In genomic region chr12:112125250-112125999, GRCh38 we compare ENCODE assay signal across 1 cellular context.
TF ChIP-seq lines count a peak whose summit lies in the region.

TSS of gene TRAFD1 (plus strand) at chr12:112125560. CDS start at chr12:112130523, 4,963 bp downstream.

TF ChIP-seq in HEK293, 187 proteins besides CTCF, POLR2A, EP300 and RAD21 (continued from another document and continues in another):
- TF ChIP-seq ZBTB44 (tag by site-specific recombination; IDR thresholded peaks at IDR 0.05): no peak
- no peak for TF ChIP-seq PRDM2 (tag by site-specific recombination; IDR thresholded peaks at IDR 0.05; ENCODE audit: borderline replicate concordance)
- peak; percentile 28; the same call in 1 of the 2 replicates for TF ChIP-seq ZBTB7A (tag by site-specific recombination; IDR thresholded peaks at IDR 0.05; ENCODE audit: low read depth)
- peak; percentile 42; the same call in 1 of the 2 replicates for TF ChIP-seq WT1 (tag by site-specific recombination; IDR thresholded peaks at IDR 0.05)
- TF ChIP-seq SCRT1 (tag by site-specific recombination; IDR thresholded peaks at IDR 0.05; ENCODE audit: borderline replicate concordance): peak; percentile 84
- no peak for TF ChIP-seq ZNF529 (tag by site-specific recombination; IDR thresholded peaks at IDR 0.05; ENCODE audit: insufficient replicate concordance)
- no peak for TF ChIP-seq OSR2 (tag by site-specific recombination; IDR thresholded peaks at IDR 0.05)
- peak; percentile 89 for TF ChIP-seq KLF9 (tag by site-specific recombination; IDR thresholded peaks at IDR 0.05; ENCODE audit: low read depth)
- TF ChIP-seq ZNF501 (tag by site-specific recombination; IDR thresholded peaks at IDR 0.05): peak; percentile 96
- TF ChIP-seq ZBTB8A (tag by site-specific recombination; IDR thresholded peaks at IDR 0.05): 0 out of 2 replicates have a peak, but pooled peaks have one; percentile 15
- TF ChIP-seq ZBTB17 (tag by site-specific recombination; IDR thresholded peaks at IDR 0.05): peak; percentile 86
- TF ChIP-seq ZNF146 (tag by site-specific recombination; IDR thresholded peaks at IDR 0.05): peak; percentile 14; the same call in 1 of the 2 replicates
- TF ChIP-seq ZNF391 (tag by site-specific recombination; IDR thresholded peaks at IDR 0.05; ENCODE audit: borderline replicate concordance, low read depth): 0 out of 2 replicates have a peak, but pooled peaks have one; percentile 47
- 0 out of 2 replicates have a peak, but pooled peaks have one; percentile 39 for TF ChIP-seq HIC1 (tag by site-specific recombination; IDR thresholded peaks at IDR 0.05)
- TF ChIP-seq ZNF600 (tag by site-specific recombination; IDR thresholded peaks at IDR 0.05): peak; percentile 83
- no peak for TF ChIP-seq ZFP41 (tag by site-specific recombination; IDR thresholded peaks at IDR 0.05; ENCODE audit: borderline replicate concordance)
- peak; percentile 53 for TF ChIP-seq PATZ1 (tag by site-specific recombination; IDR thresholded peaks at IDR 0.05)
- peak; percentile 55 for TF ChIP-seq ZFHX2 (tag by site-specific recombination; conservative IDR thresholded peaks at IDR 0.05)
- peak; percentile 89 for TF ChIP-seq SP3 (tag by site-specific recombination; IDR thresholded peaks at IDR 0.05)
- peak; percentile 52; the same call in 1 of the 2 replicates for TF ChIP-seq ZBTB20 (tag by site-specific recombination; IDR thresholded peaks at IDR 0.05)
- 0 out of 2 replicates have a peak, but pooled peaks have one; percentile 57 for TF ChIP-seq REPIN1 (tag by site-specific recombination; IDR thresholded peaks at IDR 0.05; ENCODE audit: low read depth)
- TF ChIP-seq ZNF24 (tag by site-specific recombination; IDR thresholded peaks at IDR 0.05): peak; percentile 86
- no peak for TF ChIP-seq ZNF624 (tag by site-specific recombination; IDR thresholded peaks at IDR 0.05)
- peak; percentile 89 for TF ChIP-seq ZNF2 (tag by site-specific recombination; IDR thresholded peaks at IDR 0.05)
- no peak for TF ChIP-seq ZNF777 (tag by site-specific recombination; IDR thresholded peaks at IDR 0.05; ENCODE audit: borderline replicate concordance)
- TF ChIP-seq ZSCAN30 (tag by site-specific recombination; IDR thresholded peaks at IDR 0.05): peak; percentile 86
- TF ChIP-seq ZNF639 (tag by site-specific recombination; IDR thresholded peaks at IDR 0.05): peak; percentile 35; the same call in 1 of the 2 replicates
- no peak for TF ChIP-seq ZNF23 (tag by site-specific recombination; IDR thresholded peaks at IDR 0.05; ENCODE audit: borderline replicate concordance)
- peak; percentile 55; the same call in 1 of the 2 replicates for TF ChIP-seq ZNF394 (tag by site-specific recombination; IDR thresholded peaks at IDR 0.05; ENCODE audit: borderline replicate concordance)
- peak; percentile 73 for TF ChIP-seq ZNF843 (tag by site-specific recombination; IDR thresholded peaks at IDR 0.05)
- no peak for TF ChIP-seq ZBTB1 (tag by site-specific recombination; IDR thresholded peaks at IDR 0.05)
- peak; percentile 85 for TF ChIP-seq ZBTB48 (tag by site-specific recombination; IDR thresholded peaks at IDR 0.05)
- TF ChIP-seq ZNF792 (tag by site-specific recombination; IDR thresholded peaks at IDR 0.05): 0 out of 2 replicates have a peak, but pooled peaks have one; percentile 15
- TF ChIP-seq ZNF629 (tag by site-specific recombination; IDR thresholded peaks at IDR 0.05): peak; percentile 68; the same call in 1 of the 2 replicates
- TF ChIP-seq KLF17 (tag by site-specific recombination; IDR thresholded peaks at IDR 0.05): peak; percentile 33; the same call in 1 of the 2 replicates
- peak; percentile 84 for TF ChIP-seq GLIS2 (tag by site-specific recombination; IDR thresholded peaks at IDR 0.05)
- TF ChIP-seq ZXDB (tag by site-specific recombination; IDR thresholded peaks at IDR 0.05): peak; percentile 95
- TF ChIP-seq ZBTB10 (tag by site-specific recombination; IDR thresholded peaks at IDR 0.05): 0 out of 2 replicates have a peak, but pooled peaks have one; percentile 28
- TF ChIP-seq OVOL3 (tag by site-specific recombination; IDR thresholded peaks at IDR 0.05): peak; percentile 48; the same call in 1 of the 2 replicates
- 0 out of 2 replicates have a peak, but pooled peaks have one; percentile 19 for TF ChIP-seq ZNF18 (tag by site-specific recombination; IDR thresholded peaks at IDR 0.05)
- TF ChIP-seq KLF8 (tag by site-specific recombination; IDR thresholded peaks at IDR 0.05): peak; percentile 70; the same call in 1 of the 2 replicates
- no peak for TF ChIP-seq ZNF654 (tag by site-specific recombination; IDR thresholded peaks at IDR 0.05; ENCODE audit: low read depth)
- no peak for TF ChIP-seq RBAK (tag by site-specific recombination; IDR thresholded peaks at IDR 0.05)
